ENCODE assay signal across 20 cellular contexts in genomic region chr6:76262240-76262639, GRCh38.
DNase-seq lines count a peak whose midpoint lies in the region; ATAC-seq, FAIRE-seq and TF ChIP-seq lines count a peak whose summit lies in the region.
"Had no signal": no experiment of that assay in that cellular context is flagged by ENCODE, and none has a peak within 500 bp of the region (broad histone marks: within the 10 kb centered on the region; RNA-seq: fewer than 3 reads in every experiment).

No MANE protein-coding gene starts in this region.

- no peak overlapping the region for H3K18ac ChIP-seq in neuronal stem cell (ENCODE audit: low read length)

- no peak overlapping the region for H4K8ac ChIP-seq in neuronal stem cell (ENCODE audit: low read depth, low read length)

- H3K4me3 Mint-ChIP-seq in CD14-positive monocyte, result no peak overlapping the region
- no peak overlapping the region for H3K4me3 Mint-ChIP-seq in activated T-helper 17 cell treated with anti-CD3 and anti-CD28 coated beads, Interleukin-2, amount 50 U/mL, for 72 hours
- H3K4me3 Mint-ChIP-seq: CD4-positive, alpha-beta T cell; CD8-positive, alpha-beta T cell had no signal

- no peak for TF ChIP-seq EP300 in A549 (IDR thresholded peaks at IDR 0.05)
- no peak for TF ChIP-seq EP300 in K562 (IDR thresholded peaks at IDR 0.05; ENCODE audit: low read length)

- H3K9me3 ChIP-seq in A549 (no peaks in the 10 kb centered on the region), K562 (replicated peaks; ENCODE audit: control insufficient read depth, insufficient read depth, low read depth, low read length) (no peaks in the 10 kb centered on the region; the same call in 1 of the 2 replicates), neuronal stem cell (replicated peaks in 1 of 2; ENCODE audit: control insufficient read depth in 2 of 2, insufficient read depth in 1 of 2, low read depth in 1 of 2, low read length in 2 of 2) (peaks cover 0 to 7% of the 10 kb centered on the region in 2 donors)
- H3K9me3 ChIP-seq: BE2C had no signal

- no peak overlapping the region for H3K14ac ChIP-seq in neuronal stem cell (ENCODE audit: low read length)

- intact Hi-C loops in K562 (cut with micrococcal nuclease) (no loop called here), CD14-positive monocyte (cut with micrococcal nuclease) (no loop called here)

- no peak overlapping the region for H4K91ac ChIP-seq in neuronal stem cell (ENCODE audit: low read depth, low read length, poor library complexity)

- no peak overlapping the region for H3K4ac ChIP-seq in neuronal stem cell (ENCODE audit: low read length)

- 0% methylated on average over 2 of the region's 2 CpGs for WGBS in A549 (ENCODE audit: missing lambda C conversion rate)
- WGBS in K562 (ENCODE audit: insufficient coverage, low coverage, missing lambda C conversion rate), result 0% methylated on average over 2 of the region's 2 CpGs
- WGBS in neuronal stem cell (ENCODE audit: extremely low coverage in 2 of 2, insufficient read length in 2 of 2, insufficient replicate concordance in 1 of 2), 2 donors, result no CpG with 5 or more reads among the region's 2 CpGs

- H3K4me1 Mint-ChIP-seq in CD14-positive monocyte, result no peaks in the 10 kb centered on the region
- no peaks in the 10 kb centered on the region for H3K4me1 Mint-ChIP-seq in activated T-helper 17 cell treated with anti-CD3 and anti-CD28 coated beads, Interleukin-2, amount 50 U/mL, for 72 hours

- no peaks in the 10 kb centered on the region for H3K36me3 ChIP-seq in K562 (ENCODE audit: control insufficient read depth, insufficient read depth, low read length)
- H3K36me3 ChIP-seq in neuronal stem cell (replicated peaks in 1 of 2; ENCODE audit: control insufficient read depth in 2 of 2, insufficient read depth in 2 of 2, low read length in 2 of 2), result no peaks in the 10 kb centered on the region
- H3K36me3 ChIP-seq: BE2C, BLaER1 had no signal

- TF ChIP-seq RAD21 in A549 (conservative IDR thresholded peaks at IDR 0.05 in 1 of 2, IDR thresholded peaks at IDR 0.05 in 1 of 2) (no peak), K562 (CRISPR knock-in tag; conservative IDR thresholded peaks at IDR 0.05 in 1 of 2, IDR thresholded peaks at IDR 0.05 in 1 of 2) (no peak)

- H2BK5ac ChIP-seq in neuronal stem cell (ENCODE audit: low read length), result no peak overlapping the region

- no peak overlapping the region for H3K23ac ChIP-seq in neuronal stem cell (ENCODE audit: low read depth, low read length, poor library complexity)

- H2BK12ac ChIP-seq in neuronal stem cell (ENCODE audit: low read length), result no peak overlapping the region

- no peaks in the 10 kb centered on the region for H3K27me3 Mint-ChIP-seq in CD14-positive monocyte (ENCODE audit: low read depth in 3 of 3)
- H3K27me3 Mint-ChIP-seq in activated T-helper 17 cell treated with anti-CD3 and anti-CD28 coated beads, Interleukin-2, amount 50 U/mL, for 72 hours, result no peaks in the 10 kb centered on the region
- H3K27me3 Mint-ChIP-seq: CD4-positive, alpha-beta T cell had no signal

- H3K4me2 ChIP-seq in A549 (no peak overlapping the region), K562 (ENCODE audit: insufficient read depth, low read length) (no peak overlapping the region), neuronal stem cell (ENCODE audit: insufficient read depth, low read length, poor library complexity, severe bottlenecking) (no peak overlapping the region)
- H3K4me2 ChIP-seq: BLaER1 had no signal

- H2AFZ ChIP-seq in K562 (ENCODE audit: low read depth, low read length) (no peak overlapping the region), neuronal stem cell (ENCODE audit: low read length) (no peak overlapping the region)

- H3K36me3 Mint-ChIP-seq in CD14-positive monocyte, result no peaks in the 10 kb centered on the region
- no peaks in the 10 kb centered on the region for H3K36me3 Mint-ChIP-seq in activated T-helper 17 cell treated with anti-CD3 and anti-CD28 coated beads, Interleukin-2, amount 50 U/mL, for 72 hours (ENCODE audit: low read depth)
- H3K36me3 Mint-ChIP-seq: CD8-positive, alpha-beta T cell had no signal

- TF ChIP-seq CTCF in A549 (IDR thresholded peaks at IDR 0.05), result no peak
- no peak for TF ChIP-seq CTCF in K562 (IDR thresholded peaks at IDR 0.05 in 2 of 3, conservative IDR thresholded peaks at IDR 0.05 in 1 of 3; ENCODE audit: insufficient read depth in 2 of 3, low read depth in 1 of 3, low read length in 3 of 3)
- no peak for TF ChIP-seq CTCF in CD14-positive monocyte (IDR thresholded peaks at IDR 0.05)

- DNase-seq in A549 (ENCODE audit: low read depth in 1 of 2, low spot score in 1 of 2) (no peak), K562 (ENCODE audit: extremely low read depth in 1 of 4, low spot score in 3 of 4) (no peak), neuronal stem cell (ENCODE audit: low spot score) (no peak), CD14-positive monocyte (ENCODE audit: low spot score) (no peak)
- DNase-seq: ACHN; BE2C; C1 segment of cervical spinal cord; Caco-2; Calu3; CD4-positive, alpha-beta T cell; CD8-positive, alpha-beta T cell; DMS79 treated with DMSO at 0.1 percent for 48 hours; GDM1 had no signal

- CTCF ChIA-PET in A549 (lab: Yijun Ruan, JAX), result no interaction called here
- CTCF ChIA-PET in K562 (lab: Yijun Ruan, JAX; ENCODE audit: low intra/inter-chr PET ratio), result no interaction called here

- H3K4me3 ChIP-seq in A549 (no peak overlapping the region), K562 (no peak overlapping the region), neuronal stem cell (ENCODE audit: low read length in 2 of 2) (no peak overlapping the region)
- H3K4me3 ChIP-seq: BLaER1, GM12878 had no signal

- no peaks in the 10 kb centered on the region for H3K4me1 ChIP-seq in A549
- H3K4me1 ChIP-seq in K562 (replicated peaks in 1 of 2; ENCODE audit: control insufficient read depth in 2 of 2, insufficient read depth in 2 of 2, low read length in 2 of 2), result no peaks in the 10 kb centered on the region
- no peaks in the 10 kb centered on the region for H3K4me1 ChIP-seq in neuronal stem cell (ENCODE audit: control insufficient read depth in 2 of 2, insufficient read depth in 1 of 2, low read depth in 1 of 2, low read length in 2 of 2)
- H3K4me1 ChIP-seq: BE2C, BLaER1, Caco-2 had no signal

- H3K79me2 ChIP-seq in K562 (ENCODE audit: control insufficient read depth, insufficient read depth, low read length), result no peaks in the 10 kb centered on the region

- no peak for TF ChIP-seq POLR2A in A549 (IDR thresholded peaks at IDR 0.05; ENCODE audit: low read length)
- TF ChIP-seq POLR2A in K562 (conservative IDR thresholded peaks at IDR 0.05), result no peak

- POLR2A ChIA-PET in A549 (lab: Yijun Ruan, JAX) (no interaction called here), K562 (lab: Yijun Ruan, JAX) (no interaction called here)

- H3K9ac ChIP-seq in K562 (ENCODE audit: insufficient read depth in 1 of 2, low read depth in 2 of 2, low read length in 2 of 2), result no peak overlapping the region
- peak overlapping the region; percentile 17 for H3K9ac ChIP-seq in neuronal stem cell (ENCODE audit: low read depth, low read length, poor library complexity)
- H3K9ac ChIP-seq: BLaER1 had no signal

- no TSS peak for BruUV-seq in K562 (replicated peaks; lab: Mats Ljungman, UMichigan)

- H2AK5ac ChIP-seq in neuronal stem cell (ENCODE audit: low read depth, low read length), result no peak overlapping the region

- no peaks in the 10 kb centered on the region for H3K27me3 ChIP-seq in K562 (ENCODE audit: control insufficient read depth in 2 of 2, insufficient read depth in 2 of 2, low read length in 2 of 2)
- no peaks in the 10 kb centered on the region for H3K27me3 ChIP-seq in neuronal stem cell (ENCODE audit: control insufficient read depth in 3 of 3, insufficient read depth in 3 of 3, low read depth in 1 of 3, low read length in 3 of 3)
- H3K27me3 ChIP-seq: BE2C, BLaER1 had no signal

- FAIRE-seq in A549 (lab: Jason Lieb, UNC) (no peak), K562 (lab: Jason Lieb, UNC) (no peak)
- FAIRE-seq: D721Med, GM12878, GM12892, GM18507 had no signal

- no peak overlapping the region for H2BK15ac ChIP-seq in neuronal stem cell (ENCODE audit: low read length)

- no peak overlapping the region for H3K27ac Mint-ChIP-seq in CD14-positive monocyte
- H3K27ac Mint-ChIP-seq in activated T-helper 17 cell treated with anti-CD3 and anti-CD28 coated beads, Interleukin-2, amount 50 U/mL, for 72 hours, result no peak overlapping the region
- H3K27ac Mint-ChIP-seq: CD4-positive, alpha-beta T cell; CD8-positive, alpha-beta T cell had no signal

- H3K27ac ChIP-seq in A549, result no peak overlapping the region
- H3K27ac ChIP-seq in K562 (ENCODE audit: extremely low read depth, low read depth, low read length), result no peak overlapping the region
- no peak overlapping the region for H3K27ac ChIP-seq in neuronal stem cell (replicated peaks; ENCODE audit: low read length)
- H3K27ac ChIP-seq: 22Rv1, BLaER1 had no signal

- H2BK120ac ChIP-seq in neuronal stem cell (ENCODE audit: low read depth, low read length), result no peak overlapping the region

- H4K20me1 ChIP-seq in K562 (replicated peaks; ENCODE audit: control insufficient read depth, insufficient read depth, low read length), result no peaks in the 10 kb centered on the region
- H4K20me1 ChIP-seq: BLaER1 had no signal

- ATAC-seq in A549 (no peak), K562 (no peak)
- ATAC-seq in activated T-helper 17 cell treated with anti-CD3 and anti-CD28 coated beads, Interleukin-2, amount 50 U/mL, for 72 hours (replicated peaks), result no peak
- ATAC-seq: CD8-positive, alpha-beta T cell; GM12878 had no signal

- in situ Hi-C loops in K562 (cut with MboI), result no loop called here

- H3K9me3 Mint-ChIP-seq in CD14-positive monocyte, result peaks cover 4 to 32% (median 19%) of the 10 kb centered on the region in 7 donors
- peaks cover 24% of the 10 kb centered on the region for H3K9me3 Mint-ChIP-seq in activated T-helper 17 cell treated with anti-CD3 and anti-CD28 coated beads, Interleukin-2, amount 50 U/mL, for 72 hours

- H3K79me1 ChIP-seq in neuronal stem cell (ENCODE audit: low read depth, low read length), result no peaks in the 10 kb centered on the region

- no peaks in the 10 kb centered on the region for H3K9me1 ChIP-seq in K562 (ENCODE audit: control insufficient read depth, insufficient read depth, low read length)

TF ChIP-seq in A549, 52 proteins besides CTCF, POLR2A, EP300 and RAD21 (continues in another document):
- TF ChIP-seq ZFP36 (IDR thresholded peaks at IDR 0.05; ENCODE audit: borderline replicate concordance, partially characterized antibody) (peak; percentile 36), CBX2 (IDR thresholded peaks at IDR 0.05; ENCODE audit: borderline replicate concordance, low read depth) (no peak), ESRRA (IDR thresholded peaks at IDR 0.05; ENCODE audit: borderline replicate concordance, low read length) (no peak), RARB (CRISPR knock-in tag; IDR thresholded peaks at IDR 0.05) (no peak)

Comparison
In these comparisons a context has a peak if more than half of its experiments do, and no peak if none do; other contexts are left out.
1. Of the 35 proteins assayed by ChIP-seq in both K562 and A549: peak only in K562: none; only in A549: none; in both: ZFP36; in neither: 34.